11 cellular contexts compared by ENCODE assay signal in genomic region chr3:17765819-17766472, GRCh38. TPM values are rescaled to one million over a fixed set of nuclear protein-coding genes. Genes with fewer than 3 reads are reported as not detected.
DNase-seq lines count a peak whose midpoint lies in the region; ATAC-seq and TF ChIP-seq lines count a peak whose summit lies in the region.
"Had no signal": no experiment of that assay in that cellular context is flagged by ENCODE, and none has a peak within 500 bp of the region (broad histone marks: within the 10 kb centered on the region; RNA-seq: fewer than 3 reads in every experiment).

No MANE protein-coding gene starts in this region.

- H3K36me3 ChIP-seq in vagina = no peaks in the 10 kb centered on the region
- H3K36me3 ChIP-seq: esophagus squamous epithelium had no signal

- H3K4me3 ChIP-seq in vagina = no peak overlapping the region
- H3K4me3 ChIP-seq: esophagus squamous epithelium had no signal

- peak; percentile 73 for ATAC-seq in GM19438 (IDR thresholded peaks at IDR 0.05; ENCODE audit: low read depth, unreplicated experiment)
- peak; percentile 84 for ATAC-seq in HG02798 (IDR thresholded peaks at IDR 0.05; ENCODE audit: poor library complexity, unreplicated experiment)
- ATAC-seq in HG03520 (IDR thresholded peaks at IDR 0.05; ENCODE audit: unreplicated experiment) = peak; percentile 73

- H3K27ac ChIP-seq in vagina = no peak overlapping the region
- H3K27ac ChIP-seq: esophagus squamous epithelium had no signal

- intact Hi-C loops in vagina (cut with DNase I) = no loop called here

- TF ChIP-seq POLR2A in vagina (IDR thresholded peaks at IDR 0.05) = no peak

- H3K9me3 ChIP-seq in vagina = no peaks in the 10 kb centered on the region
- H3K9me3 ChIP-seq: esophagus squamous epithelium had no signal

- no peaks in the 10 kb centered on the region for H3K4me1 ChIP-seq in vagina
- H3K4me1 ChIP-seq: esophagus squamous epithelium had no signal

- TF ChIP-seq CTCF in GM10266 (IDR thresholded peaks at IDR 0.05; ENCODE audit: control insufficient read depth, insufficient read depth, low read depth, missing control alignments) (no peak), vagina (IDR thresholded peaks at IDR 0.05) (no peak)

- DNase-seq in GM10266 (ENCODE audit: extremely low spot score) (peak; percentile 31), SHP77 (lab: John Stamatoyannopoulos, UW) (no peak), vagina (ENCODE audit: extremely low spot score in 2 of 2) (no peak), midbrain (lab: John Stamatoyannopoulos, UW) (no peak)
- DNase-seq in stimulated activated CD4-positive, alpha-beta T cell treated with anti-CD3 and anti-CD28 coated beads, Interleukin-4, amount 100 ng/mL, for 24 hours = no peak
- DNase-seq: esophagus squamous epithelium, KG1, NCI-H446 treated with DMSO at 0.1 percent for 48 hours had no signal

- no peaks in the 10 kb centered on the region for H3K27me3 ChIP-seq in vagina
- H3K27me3 ChIP-seq: esophagus squamous epithelium had no signal

RNA-seq across cellular contexts. Expression of gene TBC1D5, which starts 23.5 kb away (rescaled TPM):
- total RNA-seq in vagina = 48.1 TPM
